Comparison of ENCODE assay signal across 8 cellular contexts in genomic region chr11:45209480-45209879, GRCh38.
A peak's percentile ranks its signal among the peaks of the same experiment; 100 is the strongest.
DNase-seq lines count a peak whose midpoint lies in the region; ATAC-seq, FAIRE-seq and TF ChIP-seq lines count a peak whose summit lies in the region.
"Had no signal": no experiment of that assay in that cellular context is flagged by ENCODE, and none has a peak within 500 bp of the region (broad histone marks: within the 10 kb centered on the region; RNA-seq: fewer than 3 reads in every experiment).

No MANE protein-coding gene starts in this region.

- no peaks in the 10 kb centered on the region for H3K27me3 ChIP-seq in astrocyte (ENCODE audit: insufficient read depth, low read length)

- H4K20me1 ChIP-seq in astrocyte (ENCODE audit: insufficient read depth, low read length) = peaks cover 2% of the 10 kb centered on the region

- ATAC-seq in left ventricle myocardium superior = peak; percentile 1
- no peak for ATAC-seq in HG02759 (IDR thresholded peaks at IDR 0.05; ENCODE audit: unreplicated experiment)
- ATAC-seq: activated CD8-positive, alpha-beta memory T cell treated with anti-CD3 and anti-CD28 coated beads, Interleukin-2, amount 10 ng/mL, durations not matched to agents 7 days and 5 days had no signal

- H3K36me3 Mint-ChIP-seq in astrocyte (ENCODE audit: low read depth, unreplicated experiment) (peaks cover 13% of the 10 kb centered on the region), osteocyte (ENCODE audit: unreplicated experiment) (peaks cover 23% of the 10 kb centered on the region), type B pancreatic cell (peaks cover 12% of the 10 kb centered on the region)
- H3K36me3 Mint-ChIP-seq: activated CD8-positive, alpha-beta memory T cell treated with anti-CD3 and anti-CD28 coated beads, Interleukin-2, amount 10 ng/mL, durations not matched to agents 7 days and 5 days had no signal

- no peak overlapping the region for H3K27ac ChIP-seq in astrocyte (ENCODE audit: low read depth, low read length)

- H3K4me1 Mint-ChIP-seq in astrocyte (ENCODE audit: low read depth, unreplicated experiment) = peaks cover 1% of the 10 kb centered on the region
- peaks cover 16% of the 10 kb centered on the region for H3K4me1 Mint-ChIP-seq in osteocyte (ENCODE audit: unreplicated experiment)
- peaks cover 25% of the 10 kb centered on the region for H3K4me1 Mint-ChIP-seq in type B pancreatic cell (ENCODE audit: unreplicated experiment)

- H3K36me3 ChIP-seq in astrocyte (ENCODE audit: insufficient read depth, low read length) = no peaks in the 10 kb centered on the region

- no peak for FAIRE-seq in astrocyte (lab: Jason Lieb, UNC)

- TF ChIP-seq CTCF in astrocyte (IDR thresholded peaks at IDR 0.05; ENCODE audit: insufficient read depth, low read depth, low read length) (no peak), osteocyte (IDR thresholded peaks at IDR 0.05) (no peak), type B pancreatic cell (conservative IDR thresholded peaks at IDR 0.05) (no peak)

- no peak overlapping the region for H3K4me3 Mint-ChIP-seq in astrocyte (ENCODE audit: unreplicated experiment)
- H3K4me3 Mint-ChIP-seq in osteocyte (ENCODE audit: unreplicated experiment) = peak overlapping the region; percentile 21
- H3K4me3 Mint-ChIP-seq in type B pancreatic cell = peak overlapping the region; percentile 20
- H3K4me3 Mint-ChIP-seq: activated CD8-positive, alpha-beta memory T cell treated with anti-CD3 and anti-CD28 coated beads, Interleukin-2, amount 10 ng/mL, durations not matched to agents 7 days and 5 days had no signal

- peak overlapping the region; percentile 48 for H3K4me2 ChIP-seq in astrocyte (ENCODE audit: low read length)

- no peak for DNase-seq in astrocyte (ENCODE audit: low read depth)
- no peak for DNase-seq in left ventricle myocardium superior
- no peak for DNase-seq in osteocyte (ENCODE audit: extremely low spot score, unreplicated experiment)
- DNase-seq in type B pancreatic cell (ENCODE audit: extremely low spot score, unreplicated experiment) = no peak
- DNase-seq in erythroblast (lab: John Stamatoyannopoulos, UW) = no peak
- DNase-seq in activated CD4-positive, alpha-beta T cell treated with anti-CD3 and anti-CD28 coated beads for 4 hours = no peak
- DNase-seq: activated CD8-positive, alpha-beta memory T cell treated with anti-CD3 and anti-CD28 coated beads, Interleukin-2, amount 10 ng/mL, durations not matched to agents 7 days and 5 days had no signal

- H3K9ac ChIP-seq in astrocyte (ENCODE audit: low read length) = no peak overlapping the region

- TF ChIP-seq POLR2A in erythroblast (IDR thresholded peaks at IDR 0.05; ENCODE audit: low read length) = no peak

- H3K79me2 ChIP-seq in astrocyte (ENCODE audit: insufficient read depth, low read length) = no peaks in the 10 kb centered on the region

- H3K27ac Mint-ChIP-seq in astrocyte (ENCODE audit: unreplicated experiment) = no peak overlapping the region
- peak overlapping the region; percentile 76 for H3K27ac Mint-ChIP-seq in osteocyte (ENCODE audit: unreplicated experiment)
- peak overlapping the region; percentile 51 for H3K27ac Mint-ChIP-seq in type B pancreatic cell
- H3K27ac Mint-ChIP-seq: activated CD8-positive, alpha-beta memory T cell treated with anti-CD3 and anti-CD28 coated beads, Interleukin-2, amount 10 ng/mL, durations not matched to agents 7 days and 5 days had no signal

- H3K9me3 Mint-ChIP-seq in astrocyte (ENCODE audit: unreplicated experiment) = no peaks in the 10 kb centered on the region
- H3K9me3 Mint-ChIP-seq in osteocyte (ENCODE audit: unreplicated experiment) = no peaks in the 10 kb centered on the region
- H3K9me3 Mint-ChIP-seq in type B pancreatic cell = no peaks in the 10 kb centered on the region

- intact Hi-C loops in left ventricle myocardium superior (cut with micrococcal nuclease) = no loop called here

- H3K27me3 Mint-ChIP-seq in astrocyte (ENCODE audit: low read depth, unreplicated experiment) (peaks cover 1% of the 10 kb centered on the region), osteocyte (ENCODE audit: unreplicated experiment) (no peaks in the 10 kb centered on the region), type B pancreatic cell (no peaks in the 10 kb centered on the region)
- H3K27me3 Mint-ChIP-seq: activated CD8-positive, alpha-beta memory T cell treated with anti-CD3 and anti-CD28 coated beads, Interleukin-2, amount 10 ng/mL, durations not matched to agents 7 days and 5 days had no signal

- H2AFZ ChIP-seq in astrocyte (ENCODE audit: low read depth, low read length) = no peak overlapping the region

- no peaks in the 10 kb centered on the region for H3K9me3 ChIP-seq in astrocyte (ENCODE audit: insufficient read depth, low read depth, low read length)

- H3K4me1 ChIP-seq in astrocyte (ENCODE audit: insufficient read depth, low read length) = peaks cover 10% of the 10 kb centered on the region

- H3K4me3 ChIP-seq in astrocyte (ENCODE audit: insufficient read depth, low read depth, low read length) = no peak overlapping the region
